7 cellular contexts compared by ENCODE assay signal in the genomic region with DNA sequence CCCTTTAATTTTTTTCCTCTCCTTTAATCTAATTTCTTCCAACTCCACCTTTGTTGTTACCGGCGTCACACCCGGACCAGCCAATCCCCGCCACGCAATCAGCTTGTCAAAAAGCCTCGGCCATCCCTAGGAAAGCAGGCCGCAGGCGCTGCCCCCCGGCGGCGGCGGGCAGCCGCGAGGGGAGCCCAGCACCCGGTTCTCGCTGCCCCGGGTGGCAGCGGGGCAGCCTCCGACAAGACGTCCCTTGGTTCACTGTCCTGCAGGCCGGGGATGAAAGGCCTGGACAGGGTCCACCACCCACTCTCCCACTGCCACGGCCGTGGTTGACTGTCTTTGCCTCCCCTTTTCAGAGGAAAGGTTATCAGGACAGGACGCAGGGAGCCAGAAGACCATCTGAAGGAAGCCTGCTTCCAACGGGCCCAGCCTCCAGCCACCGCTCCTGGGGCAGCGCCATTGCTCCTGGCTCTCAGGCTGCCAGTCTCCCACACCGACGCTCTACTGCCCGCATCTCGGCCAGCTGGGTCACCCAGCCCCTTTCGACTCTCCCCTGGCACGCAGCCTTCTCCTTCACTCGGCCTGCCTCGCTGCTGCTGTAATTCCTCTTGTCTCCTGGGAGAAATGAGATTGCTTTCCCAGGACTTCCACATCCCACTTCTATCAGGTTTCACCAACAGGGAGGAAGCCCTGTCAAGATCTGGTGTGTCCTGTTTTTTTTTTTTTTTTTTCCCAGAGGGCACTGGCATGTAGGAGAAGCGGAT. TPM values are rescaled to one million over a fixed set of nuclear protein-coding genes. Genes with fewer than 3 reads are reported as not detected.
A peak's percentile ranks its signal among the peaks of the same experiment; 100 is the strongest.
DNase-seq lines count a peak whose midpoint lies in the region; ATAC-seq and TF ChIP-seq lines count a peak whose summit lies in the region.

No MANE protein-coding gene starts in this region.

- DNase-seq in GM12864 (ENCODE audit: low read depth) (no peak), NCI-H1436 treated with DMSO at 0.1 percent for 48 hours (lab: John Stamatoyannopoulos, UW) (peak; percentile 45), inferior parietal cortex (ENCODE audit: extremely low spot score) (peak; percentile 81), gastrocnemius medialis (peak; percentile 68 to 75)
- DNase-seq in central memory CD8-positive, alpha-beta T cell (ENCODE audit: low spot score in 2 of 2), result no peak

- H3K4me3 Mint-ChIP-seq in T-helper 1 cell treated with Interleukin-12 subunit alpha and Interleukin-12 subunit beta and Interleukin-4 antibody, amounts not matched to agents 30 μg/mL and 1 μg/mL, for 36 hours, result peak overlapping the region; percentile 91
- H3K4me3 Mint-ChIP-seq in central memory CD8-positive, alpha-beta T cell, result peak overlapping the region; percentile 96

- H3K4me3 ChIP-seq in GM12864 (ENCODE audit: low read depth, low read length) (peak overlapping the region; percentile 87), gastrocnemius medialis (peak overlapping the region; percentile 74 to 93 (median 86))

- peaks cover 12% of the 10 kb centered on the region for H3K4me1 Mint-ChIP-seq in T-helper 1 cell treated with Interleukin-12 subunit alpha and Interleukin-12 subunit beta and Interleukin-4 antibody, amounts not matched to agents 30 μg/mL and 1 μg/mL, for 36 hours (ENCODE audit: low read depth)
- H3K4me1 Mint-ChIP-seq in central memory CD8-positive, alpha-beta T cell, result peaks cover 25% of the 10 kb centered on the region

- no peaks in the 10 kb centered on the region for H3K9me3 Mint-ChIP-seq in T-helper 1 cell treated with Interleukin-12 subunit alpha and Interleukin-12 subunit beta and Interleukin-4 antibody, amounts not matched to agents 30 μg/mL and 1 μg/mL, for 36 hours
- H3K9me3 Mint-ChIP-seq in central memory CD8-positive, alpha-beta T cell, result no peaks in the 10 kb centered on the region

- H3K9me3 ChIP-seq in gastrocnemius medialis, result no peaks in the 10 kb centered on the region

- peak overlapping the region; percentile 91 for H3K27ac Mint-ChIP-seq in T-helper 1 cell treated with Interleukin-12 subunit alpha and Interleukin-12 subunit beta and Interleukin-4 antibody, amounts not matched to agents 30 μg/mL and 1 μg/mL, for 36 hours
- peak overlapping the region; percentile 99 for H3K27ac Mint-ChIP-seq in central memory CD8-positive, alpha-beta T cell (ENCODE audit: low read depth)

- peak; percentile 67 to 83 for TF ChIP-seq POLR2A in gastrocnemius medialis (IDR thresholded peaks at IDR 0.05)

- in situ Hi-C loops in gastrocnemius medialis (cut with MboI; ENCODE audit: low sequenced_read_pairs in 4 of 4), result loop anchor here in 3 of 4 donors (5.0 to 25.0 kb wide), 2 partner anchors 100 to 290 kb away; a partner anchor contains a TSS

- H3K4me1 ChIP-seq in gastrocnemius medialis, result peaks cover 26 to 29% of the 10 kb centered on the region in 2 donors

- peaks cover 7% of the 10 kb centered on the region for H3K36me3 Mint-ChIP-seq in T-helper 1 cell treated with Interleukin-12 subunit alpha and Interleukin-12 subunit beta and Interleukin-4 antibody, amounts not matched to agents 30 μg/mL and 1 μg/mL, for 36 hours (ENCODE audit: low read depth)
- H3K36me3 Mint-ChIP-seq in central memory CD8-positive, alpha-beta T cell (ENCODE audit: insufficient read depth), result peaks cover 31% of the 10 kb centered on the region

- H3K27ac ChIP-seq in gastrocnemius medialis, result peak overlapping the region; percentile 95 to 100 (median 98)

- no peak for ATAC-seq in central memory CD8-positive, alpha-beta T cell (replicated peaks; ENCODE audit: extremely low read depth, poor library complexity, severe bottlenecking)
- ATAC-seq in gastrocnemius medialis, result peak; percentile 13 to 18
- ATAC-seq in GM21447 (IDR thresholded peaks at IDR 0.05; ENCODE audit: unreplicated experiment), result no peak

- H3K27me3 Mint-ChIP-seq in T-helper 1 cell treated with Interleukin-12 subunit alpha and Interleukin-12 subunit beta and Interleukin-4 antibody, amounts not matched to agents 30 μg/mL and 1 μg/mL, for 36 hours (ENCODE audit: low read depth), result peaks cover 6% of the 10 kb centered on the region
- no peaks in the 10 kb centered on the region for H3K27me3 Mint-ChIP-seq in central memory CD8-positive, alpha-beta T cell

- no peaks in the 10 kb centered on the region for H3K27me3 ChIP-seq in gastrocnemius medialis

- no peaks in the 10 kb centered on the region for H3K36me3 ChIP-seq in gastrocnemius medialis

- TF ChIP-seq CTCF in GM12864 (IDR thresholded peaks at IDR 0.05; ENCODE audit: low read depth, low read length, missing control alignments), result no peak
- peak in 1 of 5 experiments; percentile 29 for TF ChIP-seq CTCF in gastrocnemius medialis (IDR thresholded peaks at IDR 0.05 in 4 of 5, conservative IDR thresholded peaks at IDR 0.05 in 1 of 5)

- intact Hi-C loops in gastrocnemius medialis (cut with DNase I; ENCODE audit: low total_unique reads), result loop anchor here (5.0 kb wide), 1 partner anchor 280 kb away; a partner anchor contains a TSS

RNA-seq across cellular contexts. Expression of a gene that starts 2.8 kb away (rescaled TPM):
- 10 to 100 TPM; 36.2 to 64.3 (median 46.0) TPM for total RNA-seq in gastrocnemius medialis

RNA-seq across cellular contexts. Expression of a gene that starts 22.6 kb away (rescaled TPM):
- total RNA-seq in gastrocnemius medialis, result 10 to 100 TPM; 39.3 to 46.0 (median 40.6) TPM

RNA-seq across cellular contexts. Expression of a gene that starts 35.5 kb away (rescaled TPM):
- total RNA-seq in gastrocnemius medialis, result 10 to 100 TPM; 25.6 to 34.7 (median 27.4) TPM

RNA-seq across cellular contexts. Expression of a gene that starts 45.6 kb away (rescaled TPM):
- total RNA-seq in gastrocnemius medialis, result under 1 TPM in 2 of 4 donors, not detected in 2; 0.11 to 0.20 TPM

RNA-seq across cellular contexts. Expression of a gene that starts 51.8 kb away (rescaled TPM):
- 100 to 1,000 TPM in 1 of 4 donors, 10 to 100 TPM in 3; 13.2 to 134 (median 34.2) TPM for total RNA-seq in gastrocnemius medialis

Comparison
In these comparisons a context has a peak if more than half of its experiments do, and no peak if none do; other contexts are left out.
1. DNase-seq: peak in NCI-H1436 treated with DMSO at 0.1 percent for 48 hours (single experiment), inferior parietal cortex (single experiment) and gastrocnemius medialis (2 of 2); none in GM12864 (single experiment) and central memory CD8-positive, alpha-beta T cell (0 of 2).
2. ATAC-seq: peak in gastrocnemius medialis (2 of 2); none in central memory CD8-positive, alpha-beta T cell (single experiment) and GM21447 (single experiment).